35 cellular contexts compared by ENCODE assay signal in genomic region chr5:16017720-16018119, GRCh38.
DNase-seq lines count a peak whose midpoint lies in the region; ATAC-seq, FAIRE-seq and TF ChIP-seq lines count a peak whose summit lies in the region.
"Had no signal": no experiment of that assay in that cellular context is flagged by ENCODE, and none has a peak within 500 bp of the region (broad histone marks: within the 10 kb centered on the region; RNA-seq: fewer than 3 reads in every experiment).

No MANE protein-coding gene starts in this region.

- H4K8ac ChIP-seq in IMR-90 (ENCODE audit: low read depth in 2 of 2, low read length in 2 of 2): no peak overlapping the region
- peak overlapping the region; percentile 53; the same call in 1 of the 2 replicates for H4K8ac ChIP-seq in H1 (ENCODE audit: extremely low read depth, insufficient read depth, low read length)

- no peak overlapping the region for H4K91ac ChIP-seq in IMR-90 (ENCODE audit: insufficient read depth, low read depth, low read length)
- no peak overlapping the region for H4K91ac ChIP-seq in H1 (replicated peaks; ENCODE audit: insufficient read length, low read length)

- H3K56ac ChIP-seq in IMR-90 (ENCODE audit: extremely low read depth, insufficient read depth, low read length) (no peak overlapping the region), H1 (replicated peaks; ENCODE audit: insufficient read length, low read depth, low read length) (no peak overlapping the region)

- TF ChIP-seq EP300 in HepG2 (IDR thresholded peaks at IDR 0.05; ENCODE audit: low read depth in 2 of 2, low read length in 2 of 2) (no peak), HepG2 (CRISPR knock-in tag; IDR thresholded peaks at IDR 0.05; ENCODE audit: borderline replicate concordance) (no peak), K562 (IDR thresholded peaks at IDR 0.05; ENCODE audit: low read length) (no peak), H1 (IDR thresholded peaks at IDR 0.05; ENCODE audit: borderline replicate concordance in 1 of 2, low read depth in 2 of 2, low read length in 2 of 2) (no peak)

- CTCF ChIA-PET in HepG2 (lab: Yijun Ruan, JAX; ENCODE audit: low intra/inter-chr PET ratio, low total read pairs): no interaction called here
- CTCF ChIA-PET in IMR-90 (lab: Yijun Ruan, JAX): no interaction called here
- CTCF ChIA-PET in K562 (lab: Yijun Ruan, JAX; ENCODE audit: low intra/inter-chr PET ratio): no interaction called here
- CTCF ChIA-PET in H1 (lab: Charles Lee; ENCODE audit: partially characterized antibody): interaction anchor here (0.7 kb wide), 1 partner anchor 136 kb away, joined by 3 read pairs; no protein-coding TSS in a partner anchor

- H3K18ac ChIP-seq in IMR-90 (ENCODE audit: low read depth, low read length): no peak overlapping the region
- H3K18ac ChIP-seq in H1 (ENCODE audit: extremely low read depth, low read length): no peak overlapping the region

- no peak overlapping the region for H3K27ac ChIP-seq in HepG2 (ENCODE audit: extremely low read length, insufficient read depth, low read length)
- no peak overlapping the region for H3K27ac ChIP-seq in right lobe of liver
- H3K27ac ChIP-seq in IMR-90 (ENCODE audit: insufficient read depth, low read length): no peak overlapping the region
- no peak overlapping the region for H3K27ac ChIP-seq in K562 (ENCODE audit: extremely low read depth, low read depth, low read length)
- no peak overlapping the region for H3K27ac ChIP-seq in H1 (ENCODE audit: low read depth, low read length)
- H3K27ac ChIP-seq: 22Rv1; A549; BLaER1; BLaER1 treated with 17β-estradiol and CSF1 and Interleukin-3, amounts not matched to agents 10 nM and 100 nM; C4-2B had no signal

- H2BK5ac ChIP-seq in IMR-90 (ENCODE audit: low read depth, low read length, poor library complexity, severe bottlenecking) (no peak overlapping the region), H1 (ENCODE audit: low read depth, low read length) (no peak overlapping the region)

- H3K14ac ChIP-seq in IMR-90 (replicated peaks; ENCODE audit: low read depth, low read length) (no peak overlapping the region), H1 (ENCODE audit: insufficient read length) (no peak overlapping the region)

- H3K36me3 ChIP-seq in HepG2 (replicated peaks in 1 of 2; ENCODE audit: control insufficient read depth in 1 of 2, insufficient read depth in 2 of 2, low read length in 2 of 2) (no peaks in the 10 kb centered on the region), right lobe of liver (no peaks in the 10 kb centered on the region), IMR-90 (ENCODE audit: control insufficient read depth, insufficient read depth, low read length) (no peaks in the 10 kb centered on the region), K562 (ENCODE audit: control insufficient read depth, insufficient read depth, low read length) (no peaks in the 10 kb centered on the region), H1 (ENCODE audit: control insufficient read depth in 2 of 4, insufficient read depth in 4 of 4, low read length in 3 of 4) (no peaks in the 10 kb centered on the region)
- H3K36me3 ChIP-seq: BE2C; BLaER1; BLaER1 treated with 17β-estradiol and CSF1 and Interleukin-3, amounts not matched to agents 10 nM and 100 nM had no signal

- no peaks in the 10 kb centered on the region for H4K20me1 ChIP-seq in HepG2 (ENCODE audit: insufficient read depth, low read length)
- H4K20me1 ChIP-seq in IMR-90 (ENCODE audit: insufficient read depth, low read length): no peaks in the 10 kb centered on the region
- H4K20me1 ChIP-seq in K562 (replicated peaks; ENCODE audit: control insufficient read depth, insufficient read depth, low read length): no peaks in the 10 kb centered on the region
- H4K20me1 ChIP-seq in H1 (replicated peaks in 1 of 2; ENCODE audit: control insufficient read depth in 1 of 2, insufficient read depth in 2 of 2, low read length in 2 of 2): no peaks in the 10 kb centered on the region
- H4K20me1 ChIP-seq: BLaER1; BLaER1 treated with 17β-estradiol and CSF1 and Interleukin-3, amounts not matched to agents 10 nM and 100 nM had no signal

- TF ChIP-seq POLR2A in HepG2 (IDR thresholded peaks at IDR 0.05; ENCODE audit: insufficient read depth in 1 of 2, low read depth in 2 of 2, low read length in 2 of 2) (no peak), right lobe of liver (IDR thresholded peaks at IDR 0.05) (no peak), IMR-90 (IDR thresholded peaks at IDR 0.05; ENCODE audit: low read depth, low read length) (no peak), K562 (conservative IDR thresholded peaks at IDR 0.05) (no peak), H1 (IDR thresholded peaks at IDR 0.05; ENCODE audit: control extremely low read depth in 1 of 2, low read depth in 2 of 2, low read length in 2 of 2) (no peak)

- dilution Hi-C loops in IMR-90 (cut with HindIII; ENCODE audit: low sequenced_read_pairs, unreplicated experiment): no loop called here

- H2AK5ac ChIP-seq in IMR-90 (ENCODE audit: low read depth, low read length): no peak overlapping the region
- no peak overlapping the region for H2AK5ac ChIP-seq in H1 (ENCODE audit: low read depth, low read length)

- no peak for TF ChIP-seq RAD21 in HepG2 (CRISPR knock-in tag; IDR thresholded peaks at IDR 0.05)
- no peak for TF ChIP-seq RAD21 in IMR-90 (IDR thresholded peaks at IDR 0.05; ENCODE audit: low read length)
- TF ChIP-seq RAD21 in K562 (CRISPR knock-in tag; conservative IDR thresholded peaks at IDR 0.05 in 1 of 2, IDR thresholded peaks at IDR 0.05 in 1 of 2): no peak
- no peak for TF ChIP-seq RAD21 in H1 (IDR thresholded peaks at IDR 0.05 in 1 of 2, conservative IDR thresholded peaks at IDR 0.05 in 1 of 2; ENCODE audit: low read depth in 2 of 2, low read length in 2 of 2)

- H2BK20ac ChIP-seq in IMR-90 (ENCODE audit: low read depth, low read length) (no peak overlapping the region), H1 (ENCODE audit: low read length) (no peak overlapping the region)

- FAIRE-seq in HepG2 (lab: Jason Lieb, UNC) (no peak), K562 (lab: Jason Lieb, UNC) (no peak), H1 (lab: Jason Lieb, UNC) (no peak)
- FAIRE-seq: A204.1, A549, D721Med had no signal

- in situ Hi-C loops in HepG2 (cut with HindIII; ENCODE audit: extremely low pct_ligation_motif_present, low pct_unique_long_range_greater_than_20kb) (no loop called here), IMR-90 (cut with MboI; ENCODE audit: low sequenced_read_pairs) (no loop called here), K562 (cut with MboI) (no loop called here)

- H3K23ac ChIP-seq in IMR-90 (ENCODE audit: low read depth, low read length): no peak overlapping the region
- H3K23ac ChIP-seq in H1 (ENCODE audit: insufficient read length): no peak overlapping the region

- H3K79me2 ChIP-seq in HepG2 (ENCODE audit: insufficient read depth, low read length) (no peaks in the 10 kb centered on the region), K562 (ENCODE audit: control insufficient read depth, insufficient read depth, low read length) (no peaks in the 10 kb centered on the region), H1 (ENCODE audit: control insufficient read depth in 1 of 2, insufficient read depth in 2 of 2, low read length in 2 of 2) (no peaks in the 10 kb centered on the region)

- no peaks in the 10 kb centered on the region for H3K4me1 ChIP-seq in HepG2 (ENCODE audit: insufficient read depth, low read length)
- no peaks in the 10 kb centered on the region for H3K4me1 ChIP-seq in right lobe of liver
- no peaks in the 10 kb centered on the region for H3K4me1 ChIP-seq in IMR-90 (ENCODE audit: control insufficient read depth, insufficient read depth, low read length)
- H3K4me1 ChIP-seq in K562 (replicated peaks in 1 of 2; ENCODE audit: control insufficient read depth in 2 of 2, insufficient read depth in 2 of 2, low read length in 2 of 2): no peaks in the 10 kb centered on the region
- no peaks in the 10 kb centered on the region for H3K4me1 ChIP-seq in H1 (replicated peaks in 1 of 4; ENCODE audit: control insufficient read depth in 3 of 4, insufficient read depth in 4 of 4, low read length in 3 of 4)
- H3K4me1 ChIP-seq: A549; BE2C; BLaER1; BLaER1 treated with 17β-estradiol and CSF1 and Interleukin-3, amounts not matched to agents 10 nM and 100 nM; Caco-2 had no signal

- H2AFZ ChIP-seq in HepG2 (ENCODE audit: low read length) (no peak overlapping the region), IMR-90 (replicated peaks; ENCODE audit: low read length, poor library complexity) (no peak overlapping the region), K562 (ENCODE audit: low read depth, low read length) (no peak overlapping the region), H1 (ENCODE audit: low read length) (no peak overlapping the region)

- H4K5ac ChIP-seq in IMR-90 (ENCODE audit: low read depth, low read length): no peak overlapping the region
- no peak overlapping the region for H4K5ac ChIP-seq in H1 (ENCODE audit: insufficient read length, low read depth, low read length)

- H3K23me2 ChIP-seq in H1 (ENCODE audit: low read depth, low read length): peaks cover 3% of the 10 kb centered on the region; the same call in 1 of the 2 replicates

- H3K4me2 ChIP-seq in HepG2 (ENCODE audit: low read depth, low read length) (no peak overlapping the region), IMR-90 (ENCODE audit: low read depth, low read length) (no peak overlapping the region), K562 (ENCODE audit: insufficient read depth, low read length) (no peak overlapping the region), H1 (ENCODE audit: insufficient read depth in 1 of 2, low read depth in 2 of 2, low read length in 2 of 2) (no peak overlapping the region)
- H3K4me2 ChIP-seq: A549; BLaER1; BLaER1 treated with 17β-estradiol and CSF1 and Interleukin-3, amounts not matched to agents 10 nM and 100 nM had no signal

- WGBS in HepG2 (ENCODE audit: low lambda C conversion rate): 18% methylated on average over 2 of the region's 2 CpGs
- WGBS in right lobe of liver (ENCODE audit: insufficient coverage, low coverage, low lambda C conversion rate, missing lambda C conversion rate): 18% methylated on average over 2 of the region's 2 CpGs
- no CpG with 5 or more reads among the region's 2 CpGs for WGBS in IMR-90 (ENCODE audit: extremely low coverage in 2 of 2, insufficient read length in 1 of 2), 2 experiments
- WGBS in K562 (ENCODE audit: insufficient coverage, low coverage, missing lambda C conversion rate): 0% methylated on average over 2 of the region's 2 CpGs
- 88% methylated on average over 2 of the region's 2 CpGs; no CpG with 5 or more reads in 1 of the 2 experiments for WGBS in H1 (ENCODE audit: extremely low coverage in 1 of 2, insufficient coverage in 1 of 2, insufficient read length in 1 of 2, insufficient replicate concordance in 2 of 2, low coverage in 1 of 2, low lambda C conversion rate in 2 of 2, missing lambda C conversion rate in 1 of 2), 2 experiments

- H3K4me3 ChIP-seq in HepG2 (replicated peaks in 1 of 3; ENCODE audit: insufficient read depth in 1 of 3, low read depth in 2 of 3, low read length in 3 of 3): no peak overlapping the region
- no peak overlapping the region for H3K4me3 ChIP-seq in right lobe of liver
- H3K4me3 ChIP-seq in IMR-90 (ENCODE audit: insufficient read depth, low read depth, low read length): no peak overlapping the region
- no peak overlapping the region for H3K4me3 ChIP-seq in K562
- no peak overlapping the region for H3K4me3 ChIP-seq in H1 (ENCODE audit: extremely low read depth in 1 of 4, insufficient read depth in 2 of 4, low read depth in 3 of 4, low read length in 4 of 4)
- H3K4me3 ChIP-seq: A549; BLaER1; BLaER1 treated with 17β-estradiol and CSF1 and Interleukin-3, amounts not matched to agents 10 nM and 100 nM had no signal

- H3K9me3 ChIP-seq in HepG2 (ENCODE audit: low read length) (peaks cover 91% of the 10 kb centered on the region), right lobe of liver (no peaks in the 10 kb centered on the region), IMR-90 (ENCODE audit: control insufficient read depth, insufficient read depth, low read length) (no peaks in the 10 kb centered on the region), K562 (replicated peaks; ENCODE audit: control insufficient read depth, insufficient read depth, low read depth, low read length) (peaks cover 2% of the 10 kb centered on the region; the same call in 1 of the 2 replicates), H1 (ENCODE audit: insufficient read depth in 2 of 2, low read depth in 1 of 2, low read length in 1 of 2) (no peaks in the 10 kb centered on the region)
- H3K9me3 ChIP-seq: A549, Caco-2 had no signal

- no peak overlapping the region for H2BK12ac ChIP-seq in H1 (ENCODE audit: low read depth, low read length)

- H3K9ac ChIP-seq in HepG2 (ENCODE audit: insufficient read depth, low read depth, low read length): no peak overlapping the region
- H3K9ac ChIP-seq in IMR-90 (ENCODE audit: low read depth, low read length): no peak overlapping the region
- no peak overlapping the region for H3K9ac ChIP-seq in K562 (ENCODE audit: insufficient read depth in 1 of 2, low read depth in 2 of 2, low read length in 2 of 2)
- H3K9ac ChIP-seq in H1 (replicated peaks in 1 of 4; ENCODE audit: extremely low read depth in 1 of 4, low read depth in 3 of 4, low read length in 3 of 4): no peak overlapping the region
- H3K9ac ChIP-seq: BLaER1; BLaER1 treated with 17β-estradiol and CSF1 and Interleukin-3, amounts not matched to agents 10 nM and 100 nM had no signal

- no peak overlapping the region for H3K4ac ChIP-seq in IMR-90 (ENCODE audit: low read depth, low read length)
- no peak overlapping the region for H3K4ac ChIP-seq in H1 (replicated peaks; ENCODE audit: insufficient read length, low read depth, low read length)

- H2BK15ac ChIP-seq in IMR-90 (ENCODE audit: low read depth, low read length): no peak overlapping the region
- no peak overlapping the region for H2BK15ac ChIP-seq in H1 (ENCODE audit: low read length)

- H3K27me3 ChIP-seq in HepG2 (ENCODE audit: control insufficient read depth in 1 of 2, insufficient read depth in 2 of 2, low read length in 2 of 2) (no peaks in the 10 kb centered on the region), right lobe of liver (no peaks in the 10 kb centered on the region), IMR-90 (ENCODE audit: control insufficient read depth, insufficient read depth, low read length) (no peaks in the 10 kb centered on the region; the same call in none of the 2 replicates), K562 (ENCODE audit: control insufficient read depth in 2 of 2, insufficient read depth in 2 of 2, low read length in 2 of 2) (no peaks in the 10 kb centered on the region), H1 (replicated peaks in 1 of 4; ENCODE audit: control insufficient read depth in 3 of 4, extremely low read depth in 1 of 4, insufficient read depth in 3 of 4, low read length in 3 of 4) (no peaks in the 10 kb centered on the region)
- H3K27me3 ChIP-seq: BE2C; BLaER1; BLaER1 treated with 17β-estradiol and CSF1 and Interleukin-3, amounts not matched to agents 10 nM and 100 nM had no signal

- H2BK120ac ChIP-seq in IMR-90 (ENCODE audit: low read depth, low read length): no peak overlapping the region
- no peak overlapping the region for H2BK120ac ChIP-seq in H1 (replicated peaks; ENCODE audit: low read depth, low read length)

- H3K79me1 ChIP-seq in IMR-90 (ENCODE audit: low read depth in 1 of 2, low read length in 2 of 2) (no peaks in the 10 kb centered on the region), H1 (ENCODE audit: low read depth, low read length) (no peaks in the 10 kb centered on the region)

- no TSS peak for BruUV-seq in HepG2 (replicated peaks; lab: Mats Ljungman, UMichigan)
- BruUV-seq in IMR-90 (replicated peaks; lab: Mats Ljungman, UMichigan): no TSS peak
- BruUV-seq in K562 (replicated peaks; lab: Mats Ljungman, UMichigan): no TSS peak

- TF ChIP-seq CTCF in HepG2 (CRISPR knock-in tag; IDR thresholded peaks at IDR 0.05) (no peak), right lobe of liver (IDR thresholded peaks at IDR 0.05) (no peak), IMR-90 (conservative IDR thresholded peaks at IDR 0.05; ENCODE audit: low read depth, low read length) (no peak), K562 (IDR thresholded peaks at IDR 0.05 in 2 of 3, conservative IDR thresholded peaks at IDR 0.05 in 1 of 3; ENCODE audit: insufficient read depth in 2 of 3, low read depth in 1 of 3, low read length in 3 of 3) (no peak), H1 (IDR thresholded peaks at IDR 0.05; ENCODE audit: control extremely low read depth in 1 of 3, insufficient read depth in 1 of 3, low read depth in 1 of 3, low read length in 3 of 3) (no peak), GM10266 (IDR thresholded peaks at IDR 0.05; ENCODE audit: control insufficient read depth, insufficient read depth, low read depth, missing control alignments) (no peak)

- H3K9me1 ChIP-seq in IMR-90 (ENCODE audit: insufficient read depth, low read length) (no peaks in the 10 kb centered on the region; the same call in 1 of the 2 replicates), K562 (ENCODE audit: control insufficient read depth, insufficient read depth, low read length) (no peaks in the 10 kb centered on the region)

- no peak for ATAC-seq in HepG2
- no peak for ATAC-seq in right lobe of liver
- no peak for ATAC-seq in IMR-90 (ENCODE audit: low read depth)
- ATAC-seq in K562: no peak
- no peak for ATAC-seq in left ventricle myocardium superior
- ATAC-seq in HG03097 (IDR thresholded peaks at IDR 0.05; ENCODE audit: low FRiP score, unreplicated experiment): no peak
- ATAC-seq: A549; CD8-positive, alpha-beta T cell had no signal

- POLR2A ChIA-PET in HepG2 (lab: Yijun Ruan, JAX): no interaction called here
- POLR2A ChIA-PET in IMR-90 (lab: Charles Lee; ENCODE audit: unreplicated experiment): no interaction called here
- POLR2A ChIA-PET in K562 (lab: Yijun Ruan, JAX): no interaction called here
- POLR2A ChIA-PET in H1 (lab: Charles Lee; ENCODE audit: partially characterized antibody): no interaction called here

- H2AK9ac ChIP-seq in IMR-90 (replicated peaks; ENCODE audit: low read depth, low read length, poor library complexity): no peak overlapping the region

- intact Hi-C loops in HepG2 (cut with micrococcal nuclease; ENCODE audit: unreplicated experiment) (no loop called here), right lobe of liver (cut with DNase I) (no loop called here), IMR-90 (cut with micrococcal nuclease) (no loop called here), K562 (cut with micrococcal nuclease) (no loop called here), left ventricle myocardium superior (cut with micrococcal nuclease) (no loop called here)

- DNase-seq in HepG2 (ENCODE audit: low spot score) (no peak), right lobe of liver (no peak), IMR-90 (no peak), K562 (ENCODE audit: extremely low read depth in 1 of 4, low spot score in 3 of 4) (no peak), H1 (ENCODE audit: low read depth in 1 of 2, low spot score in 2 of 2) (no peak), GM10266 (ENCODE audit: extremely low spot score) (no peak), left ventricle myocardium superior (no peak)
- DNase-seq: 8988T; ACHN; AML-193; BE2C; C1 segment of cervical spinal cord; Caco-2; Calu3; CD4-positive, alpha-beta memory T cell; CD4-positive, alpha-beta T cell; CD4-positive, CD25-positive, alpha-beta regulatory T cell; CD8-positive, alpha-beta memory T cell; CD8-positive, alpha-beta T cell; COR-L47; DMS 273 treated with DMSO at 0.1 percent for 48 hours; DMS153; DMS53; DMS79; DMS79 treated with DMSO at 0.1 percent for 48 hours; DND-41; EL had no signal

Comparison
In these comparisons a context has a peak if more than half of its experiments do, and no peak if none do; other contexts are left out.
1. Of the 241 proteins assayed by ChIP-seq in both HepG2 and K562: peak only in HepG2: none; only in K562: ATF4; in both: CEBPB; in neither: 238; mixed calls (peak in some experiments, not most) for 1.